In the genomic region with DNA sequence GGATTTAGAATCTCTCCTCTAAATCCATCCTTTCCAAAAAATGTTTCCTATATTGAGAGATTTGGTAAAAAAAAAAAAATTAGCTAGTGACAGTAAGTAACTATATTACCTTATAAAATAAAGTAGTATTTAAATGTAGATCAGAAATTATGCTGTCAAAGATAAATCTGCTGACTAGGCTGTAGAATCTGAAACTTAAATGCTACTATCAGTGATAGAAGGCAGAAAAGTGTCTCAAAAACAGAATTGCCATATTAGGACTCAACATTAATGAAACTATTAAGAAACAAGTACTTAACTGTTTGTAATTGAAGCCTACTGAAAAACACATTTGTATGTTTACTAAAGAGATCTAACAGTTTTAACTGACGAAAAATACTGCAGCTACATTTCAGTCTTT, we compare ENCODE assay signal across 1 cellular context.
TF ChIP-seq lines count a peak whose summit lies in the region.

No MANE protein-coding gene starts in this region.

TF ChIP-seq in IMR-90, 13 proteins besides CTCF, POLR2A, EP300 and RAD21:
- TF ChIP-seq, protein P1, sequence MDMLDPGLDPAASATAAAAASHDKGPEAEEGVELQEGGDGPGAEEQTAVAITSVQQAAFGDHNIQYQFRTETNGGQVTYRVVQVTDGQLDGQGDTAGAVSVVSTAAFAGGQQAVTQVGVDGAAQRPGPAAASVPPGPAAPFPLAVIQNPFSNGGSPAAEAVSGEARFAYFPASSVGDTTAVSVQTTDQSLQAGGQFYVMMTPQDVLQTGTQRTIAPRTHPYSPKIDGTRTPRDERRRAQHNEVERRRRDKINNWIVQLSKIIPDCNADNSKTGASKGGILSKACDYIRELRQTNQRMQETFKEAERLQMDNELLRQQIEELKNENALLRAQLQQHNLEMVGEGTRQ (IDR thresholded peaks at IDR 0.05; ENCODE audit: low read depth, low read length), result no peak
- TF ChIP-seq MAFK (IDR thresholded peaks at IDR 0.05; ENCODE audit: low read depth, low read length), result peak; percentile 44; the same call in 1 of the 2 replicates
